1 cellular context compared by ENCODE assay signal in genomic region chr7:24951441-24951840, GRCh38.
TF ChIP-seq lines count a peak whose summit lies in the region.

No MANE protein-coding gene starts in this region.

TF ChIP-seq in GM12878, 131 proteins besides CTCF, POLR2A, EP300 and RAD21:
- TF ChIP-seq SMARCA5 (IDR thresholded peaks at IDR 0.05) (no peak), PKNOX1 (IDR thresholded peaks at IDR 0.05) (no peak), JUNB (IDR thresholded peaks at IDR 0.05) (no peak), EGR1 (IDR thresholded peaks at IDR 0.05; ENCODE audit: borderline replicate concordance in 1 of 2, low read depth in 2 of 2, low read length in 2 of 2) (no peak), IKZF1 (conservative IDR thresholded peaks at IDR 0.05) (no peak), ZBTB11 (CRISPR knock-in tag; IDR thresholded peaks at IDR 0.05) (no peak), PRDM15 (CRISPR knock-in tag; IDR thresholded peaks at IDR 0.05) (no peak), CREB1 (IDR thresholded peaks at IDR 0.05; ENCODE audit: low read depth) (no peak), SMAD5 (IDR thresholded peaks at IDR 0.05; ENCODE audit: low read depth) (no peak), REST (IDR thresholded peaks at IDR 0.05; ENCODE audit: low read depth, low read length) (no peak), SP1 (IDR thresholded peaks at IDR 0.05; ENCODE audit: low read depth, low read length) (no peak), CHD2 (IDR thresholded peaks at IDR 0.05; ENCODE audit: borderline replicate concordance, low read depth, low read length) (no peak)
